In the genomic region with DNA sequence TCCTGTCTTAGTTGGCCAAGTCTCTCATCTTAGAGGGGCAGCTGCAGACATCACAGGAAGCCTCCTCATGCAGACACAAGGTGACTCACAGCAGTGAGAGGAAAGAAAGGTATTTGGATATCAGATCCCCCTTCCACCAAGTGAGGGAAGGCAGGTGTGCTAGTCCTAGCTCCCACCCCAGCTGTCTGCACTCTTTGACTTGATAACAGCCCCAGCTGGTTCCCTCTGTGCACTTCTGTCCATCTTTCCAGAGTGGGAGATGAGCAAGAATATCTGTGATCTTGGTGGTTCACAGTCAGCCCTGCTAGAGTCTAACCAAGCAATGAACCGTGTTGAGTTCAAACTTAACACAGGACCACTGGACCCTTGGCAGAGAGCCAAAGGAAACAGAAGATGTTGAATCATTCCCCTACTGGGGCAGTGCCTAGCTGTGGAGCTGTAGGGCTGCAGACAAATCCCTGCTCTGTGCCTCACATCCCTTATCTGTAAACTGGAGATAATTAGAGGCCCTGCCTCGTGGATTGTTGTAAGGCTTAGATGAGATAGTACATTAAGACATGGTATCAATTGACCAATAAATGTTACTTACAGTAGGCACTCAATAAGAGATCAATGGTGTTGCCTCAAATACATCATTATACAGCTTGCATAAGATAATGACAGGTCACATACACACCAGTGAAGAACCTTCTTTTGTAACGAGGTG, we compare ENCODE assay signal across 9 cellular contexts. TPM values are rescaled to one million over a fixed set of nuclear protein-coding genes. Genes with fewer than 3 reads are reported as not detected.
DNase-seq lines count a peak whose midpoint lies in the region; ATAC-seq and TF ChIP-seq lines count a peak whose summit lies in the region.
"Had no signal": no experiment of that assay in that cellular context is flagged by ENCODE, and none has a peak within 500 bp of the region (broad histone marks: within the 10 kb centered on the region; RNA-seq: fewer than 3 reads in every experiment).

No MANE protein-coding gene starts in this region.

- no peak overlapping the region for H3K9ac ChIP-seq in Karpas-422 (ENCODE audit: low read length)

- peak; percentile 47 for ATAC-seq in GM18498 (IDR thresholded peaks at IDR 0.05; ENCODE audit: unreplicated experiment)
- peak; percentile 51 for ATAC-seq in HG03097 (IDR thresholded peaks at IDR 0.05; ENCODE audit: low FRiP score, unreplicated experiment)
- ATAC-seq in mucosa of descending colon = peak; percentile 12

- H3K4me3 ChIP-seq in mucosa of descending colon (no peak overlapping the region), Karpas-422 (ENCODE audit: low read length) (no peak overlapping the region)

- H3K9me3 ChIP-seq in mucosa of descending colon (peaks cover 2% of the 10 kb centered on the region), Karpas-422 (ENCODE audit: low read length) (no peaks in the 10 kb centered on the region)

- H3K4me1 ChIP-seq in mucosa of descending colon (ENCODE audit: low read depth) (peaks cover 35% of the 10 kb centered on the region), Karpas-422 (ENCODE audit: low read length) (no peaks in the 10 kb centered on the region)

- H3K4me2 ChIP-seq in Karpas-422 (ENCODE audit: low read depth, low read length, poor library complexity, severe bottlenecking) = no peak overlapping the region

- no peaks in the 10 kb centered on the region for H3K79me2 ChIP-seq in Karpas-422 (ENCODE audit: low read length)

- no peak overlapping the region for H3K27ac ChIP-seq in Karpas-422 (ENCODE audit: low read length)

- intact Hi-C loops in mucosa of descending colon (cut with DNase I, micrococcal nuclease) = no loop called here

- H3K36me3 ChIP-seq in mucosa of descending colon (ENCODE audit: low read depth) (no peaks in the 10 kb centered on the region), Karpas-422 (ENCODE audit: insufficient read depth, low read length) (no peaks in the 10 kb centered on the region)

- no peaks in the 10 kb centered on the region for H3K4me1 Mint-ChIP-seq in T-helper 2 cell treated with Interferon-gamma antibody and Interleukin-4, amounts not matched to agents 5 μg/mL and 100 μg/mL, for 36 hours (ENCODE audit: low read depth)

- no peak overlapping the region for H3K4me3 Mint-ChIP-seq in T-helper 2 cell treated with Interferon-gamma antibody and Interleukin-4, amounts not matched to agents 5 μg/mL and 100 μg/mL, for 36 hours

- H3K27me3 ChIP-seq in Karpas-422 (ENCODE audit: low read length) = no peaks in the 10 kb centered on the region

- no peak for TF ChIP-seq CTCF in mucosa of descending colon (IDR thresholded peaks at IDR 0.05)

- no peak overlapping the region for H3K27ac Mint-ChIP-seq in T-helper 2 cell treated with Interferon-gamma antibody and Interleukin-4, amounts not matched to agents 5 μg/mL and 100 μg/mL, for 36 hours

- peaks cover 6% of the 10 kb centered on the region for H3K9me3 Mint-ChIP-seq in T-helper 2 cell treated with Interferon-gamma antibody and Interleukin-4, amounts not matched to agents 5 μg/mL and 100 μg/mL, for 36 hours

- peaks cover 3% of the 10 kb centered on the region for H3K27me3 Mint-ChIP-seq in T-helper 2 cell treated with Interferon-gamma antibody and Interleukin-4, amounts not matched to agents 5 μg/mL and 100 μg/mL, for 36 hours (ENCODE audit: low read depth)

- H3K36me3 Mint-ChIP-seq in T-helper 2 cell treated with Interferon-gamma antibody and Interleukin-4, amounts not matched to agents 5 μg/mL and 100 μg/mL, for 36 hours (ENCODE audit: low read depth) = no peaks in the 10 kb centered on the region

- no peak overlapping the region for H2AFZ ChIP-seq in Karpas-422 (ENCODE audit: low read length)

- no peaks in the 10 kb centered on the region for H4K20me1 ChIP-seq in Karpas-422 (ENCODE audit: insufficient read depth, low read depth, low read length)

- DNase-seq in amniotic stem cell (lab: John Stamatoyannopoulos, UW) (peak; percentile 65), mucosa of descending colon (peak in 1 of 3 donors; percentile 40), Karpas-422 (no peak), retina (no peak)
- no peak for DNase-seq in T-helper 2 cell treated with Interferon-gamma antibody and Interleukin-4, amounts not matched to agents 5 μg/mL and 100 μg/mL, for 36 hours (ENCODE audit: low spot score)
- DNase-seq in activated naive CD4-positive, alpha-beta T cell (lab: John Stamatoyannopoulos, UW) = no peak

- no peaks in the 10 kb centered on the region for H3K9me2 ChIP-seq in Karpas-422 (replicated peaks; ENCODE audit: insufficient read depth, low read length)

RNA-seq across cellular contexts. Expression of gene SH3RF2, which starts 39.1 kb away (rescaled TPM):
- total RNA-seq in mucosa of descending colon = 10 to 100 TPM; 36.8 to 99.7 (median 61.5) TPM
- not detected in 2 replicates for total RNA-seq in Karpas-422 (2014; rRNA removed; shearing (Covaris generic); ENCODE audit: low replicate concordance)
- total RNA-seq: dermis microvascular lymphatic vessel endothelial cell had no signal

Comparison
In these comparisons a context has a peak if more than half of its experiments do, and no peak if none do; other contexts are left out.
1. RNA of gene SH3RF2, which starts 39.1 kb away (total RNA-seq): 36.8 to 99.7 TPM in mucosa of descending colon; not detected in Karpas-422; every median in the first group is over 10 times any median in the second.
2. Peak in every context shown above with its lines, with median percentiles within 50 percentile points of each other: ATAC-seq.